Comparison of ENCODE assay signal across 10 cellular contexts in genomic region chr12:16606117-16606200, GRCh38. TPM values are rescaled to one million over a fixed set of nuclear protein-coding genes. Genes with fewer than 3 reads are reported as not detected.
A peak's percentile ranks its signal among the peaks of the same experiment; 100 is the strongest.
DNase-seq lines count a peak whose midpoint lies in the region; ATAC-seq, FAIRE-seq and TF ChIP-seq lines count a peak whose summit lies in the region.
"Had no signal": no experiment of that assay in that cellular context is flagged by ENCODE, and none has a peak within 500 bp of the region (broad histone marks: within the 10 kb centered on the region; RNA-seq: fewer than 3 reads in every experiment).

TSS of gene LMO3 (minus strand) at chr12:16606162. CDS start at chr12:16600860, 5,302 bp downstream.

- intact Hi-C loops in GM12878 (cut with micrococcal nuclease; ENCODE audit: unreplicated experiment), result no loop called here

- H3K79me2 ChIP-seq in GM12878 (ENCODE audit: control insufficient read depth, insufficient read depth, low read length), result no peaks in the 10 kb centered on the region

- no TSS peak for BruUV-seq in GM12878 (replicated peaks; lab: Mats Ljungman, UMichigan)

- peaks cover 4% of the 10 kb centered on the region; the same call in 1 of the 2 replicates for H3K4me1 ChIP-seq in GM12878 (ENCODE audit: control insufficient read depth, insufficient read depth, low read length)
- peaks cover 46% of the 10 kb centered on the region for H3K4me1 ChIP-seq in skeletal muscle satellite cell (ENCODE audit: control insufficient read depth, insufficient read depth, low read length)

- peak within 1 kb of the TSS; percentile 44 for H3K4me3 ChIP-seq in H7 (ENCODE audit: insufficient read depth, low read depth, low read length)
- peak within 1 kb of the TSS; percentile 34; the same call in 1 of the 2 replicates for H3K4me3 ChIP-seq in GM12878
- H3K4me3 ChIP-seq in kidney epithelial cell (ENCODE audit: low read depth, low read length), result peak within 1 kb of the TSS; percentile 22
- H3K4me3 ChIP-seq in skeletal muscle satellite cell (ENCODE audit: low read length), result peak within 1 kb of the TSS; percentile 85

- SMC1A ChIA-PET in GM12878 (lab: Charles Lee; ENCODE audit: uncharacterized antibody, unreplicated experiment), result interaction anchor here (0.7 to 10.4 kb wide), 14 partner anchors 6 to 247 kb away, joined by 3 to 121 read pairs (median 4); no protein-coding TSS in a partner anchor

- FAIRE-seq in GM12878 (lab: Jason Lieb, UNC) (no peak), GM12891 (lab: Jason Lieb, UNC) (no peak)
- FAIRE-seq: G401.6 had no signal

- no peak within 1 kb of the TSS for H3K27ac ChIP-seq in GM12878 (ENCODE audit: control insufficient read depth, insufficient read depth)

- no peaks in the 10 kb centered on the region for H4K20me1 ChIP-seq in GM12878 (ENCODE audit: control insufficient read depth, insufficient read depth)

- no peak for TF ChIP-seq RAD21 in GM12878 (IDR thresholded peaks at IDR 0.05; ENCODE audit: insufficient read depth, low read depth, low read length)

- RAD21 ChIA-PET in GM12878 (lab: Charles Lee; ENCODE audit: unreplicated experiment), result interaction anchor here (0.9 to 2.6 kb wide), 10 partner anchors 10 to 82 kb away, joined by 3 to 16 read pairs (median 4); no protein-coding TSS in a partner anchor

- POLR2A ChIA-PET in GM12878 (lab: Charles Lee), result interaction anchor here (0.6 to 1.6 kb wide), 5 partner anchors 9 to 227 kb away, joined by 3 to 4 read pairs (median 3); no protein-coding TSS in a partner anchor

- TF ChIP-seq CTCF in GM12878 (IDR thresholded peaks at IDR 0.05 in 2 of 3, conservative IDR thresholded peaks at IDR 0.05 in 1 of 3; ENCODE audit: control insufficient read depth in 2 of 3, extremely low read depth in 1 of 3, insufficient read depth in 1 of 3, low read depth in 3 of 3, low read length in 3 of 3) (no peak), kidney epithelial cell (IDR thresholded peaks at IDR 0.05; ENCODE audit: insufficient read depth, low read length, poor library complexity, severe bottlenecking) (no peak)

- H3K27me3 ChIP-seq in H7 (ENCODE audit: control insufficient read depth, insufficient read depth, low read length) (peaks cover 45% of the 10 kb centered on the region), GM12878 (replicated peaks in 1 of 2; ENCODE audit: control insufficient read depth in 2 of 2, insufficient read depth in 2 of 2, low read length in 1 of 2) (peaks cover 0 to 2% of the 10 kb centered on the region in 2 experiments; a peak in 2 of 4 replicates), kidney epithelial cell (ENCODE audit: control insufficient read depth, insufficient read depth, low read length) (peaks cover 63% of the 10 kb centered on the region), skeletal muscle satellite cell (ENCODE audit: control insufficient read depth, insufficient read depth, low read length) (no peaks in the 10 kb centered on the region)

- CTCF ChIA-PET in GM12878 (lab: Yijun Ruan, JAX), result interaction anchor here (0.6 to 1.6 kb wide), 5 partner anchors 10 to 223 kb away, joined by 3 to 5 read pairs (median 3); no protein-coding TSS in a partner anchor

- no peaks in the 10 kb centered on the region for H3K36me3 ChIP-seq in H7 (replicated peaks; ENCODE audit: control insufficient read depth, insufficient read depth, low read length)
- H3K36me3 ChIP-seq in GM12878 (ENCODE audit: control insufficient read depth in 2 of 2, insufficient read depth in 2 of 2, low read length in 1 of 2), result no peaks in the 10 kb centered on the region
- no peaks in the 10 kb centered on the region for H3K36me3 ChIP-seq in kidney epithelial cell (ENCODE audit: control insufficient read depth, insufficient read depth, low read length)
- no peaks in the 10 kb centered on the region for H3K36me3 ChIP-seq in skeletal muscle satellite cell (ENCODE audit: insufficient read depth, low read length)

- ATAC-seq in GM12878 (no peak), HG03097 (IDR thresholded peaks at IDR 0.05; ENCODE audit: low FRiP score, unreplicated experiment) (no peak)

- no peak for DNase-seq in H7
- no peak for DNase-seq in GM12878 (ENCODE audit: low read depth, low spot score)
- no peak for DNase-seq in kidney epithelial cell (ENCODE audit: low read depth)
- no peak for DNase-seq in stimulated activated CD4-positive, alpha-beta T cell treated with anti-CD3 and anti-CD28 coated beads, Interleukin-4, amount 100 ng/mL, for 24 hours
- no peak for DNase-seq in NOMO-1 (lab: John Stamatoyannopoulos, UW; ENCODE audit: unreplicated experiment in 2 of 2)
- DNase-seq in GM12891 (ENCODE audit: insufficient read length, low spot score), result no peak
- DNase-seq: GOT3 had no signal

- no peak for TF ChIP-seq POLR2A in GM12878 (IDR thresholded peaks at IDR 0.05; ENCODE audit: low read depth, low read length)
- TF ChIP-seq POLR2A in GM12891 (IDR thresholded peaks at IDR 0.05; ENCODE audit: low read depth, low read length), result no peak

- no peak for TF ChIP-seq EP300 in GM12878 (IDR thresholded peaks at IDR 0.05; ENCODE audit: borderline replicate concordance in 1 of 2, control insufficient read depth in 1 of 2, low read depth in 2 of 2, low read length in 2 of 2)

- in situ Hi-C loops in GM12878 (cut with MboI), result no loop called here

- H2AFZ ChIP-seq in GM12878 (ENCODE audit: control insufficient read depth, low read depth, low read length), result peak within 1 kb of the TSS; percentile 42

- peak within 1 kb of the TSS; percentile 50 for H3K4me2 ChIP-seq in GM12878 (ENCODE audit: control insufficient read depth, insufficient read depth)
- H3K4me2 ChIP-seq in skeletal muscle satellite cell (ENCODE audit: low read length), result peak within 1 kb of the TSS; percentile 88

- no peak within 1 kb of the TSS for H3K9ac ChIP-seq in GM12878 (ENCODE audit: control insufficient read depth, insufficient read depth, low read length)
- peak within 1 kb of the TSS; percentile 85 for H3K9ac ChIP-seq in skeletal muscle satellite cell (ENCODE audit: low read depth, low read length)

- WGBS in GM12878 (ENCODE audit: insufficient coverage, insufficient replicate concordance, low lambda C conversion rate, missing lambda C conversion rate), result 0% methylated on average over 2 of the region's 2 CpGs

- no peaks in the 10 kb centered on the region for H3K9me3 ChIP-seq in GM12878 (replicated peaks; ENCODE audit: control insufficient read depth, insufficient read depth, low read length)
- H3K9me3 ChIP-seq in skeletal muscle satellite cell (replicated peaks; ENCODE audit: low read length), result no peaks in the 10 kb centered on the region

TF ChIP-seq in GM12878, 131 proteins besides CTCF, POLR2A, EP300 and RAD21 (continues in another document):
- TF ChIP-seq RELB (IDR thresholded peaks at IDR 0.05; ENCODE audit: low read depth), result no peak

TF ChIP-seq in GM12891, 5 proteins besides CTCF, POLR2A, EP300 and RAD21:
- no peak for TF ChIP-seq PAX5 (IDR thresholded peaks at IDR 0.05; ENCODE audit: insufficient read depth, low read length, severe bottlenecking)
- TF ChIP-seq POU2F2 (IDR thresholded peaks at IDR 0.05; ENCODE audit: low read depth, low read length), result no peak
- no peak for TF ChIP-seq TAF1 (IDR thresholded peaks at IDR 0.05; ENCODE audit: low read depth, low read length)
- TF ChIP-seq POLR2AphosphoS5 (IDR thresholded peaks at IDR 0.05; ENCODE audit: low read depth, low read length), result no peak
- TF ChIP-seq SPI1 (IDR thresholded peaks at IDR 0.05; ENCODE audit: low read depth, low read length), result no peak
TF ChIP-seq in GM12891: peak in this region for 0.

RNA-seq across cellular contexts. Expression of gene LMO3, which starts in this region (rescaled TPM):
- 10.9 and 12.9 TPM in 2 replicates for total RNA-seq in H7 (2014; rRNA removed; shearing (Covaris generic))
- total RNA-seq in GM12878 (2013; cell fraction: nucleolus; rRNA removed), result 5.5 and 5.7 TPM in 2 replicates
- 1.4 and 1.8 TPM in 2 replicates for total RNA-seq in GM12878 (2014; rRNA removed)
- 2.1 and 2.6 TPM in 2 replicates for total RNA-seq in GM12878 (2014; rRNA removed; fragmentation: Illumina TruSeq; extraction: Trizol)
- total RNA-seq in GM12878 (2021), result 1.6 and 2.0 TPM in 2 replicates
- polyA plus RNA-seq in GM12878 (2011; ENCODE audit: low read depth), result 0.31 TPM
- polyA plus RNA-seq in GM12878 (2011; rRNA removed), result 13.5 and 18.5 TPM in 2 replicates
- polyA plus RNA-seq in GM12878 (2011; cell fraction: cytosol; rRNA removed), result 6.7 and 11.1 TPM in 2 replicates
- polyA plus RNA-seq in GM12878 (2011; cell fraction: nucleus; rRNA removed), result 11.7 and 16.3 TPM in 2 replicates
- 0.96 and 1.7 TPM in 2 replicates for polyA plus RNA-seq in GM12878 (2012)
- polyA plus RNA-seq in GM12878 (2014; fragmentation: Illumina TruSeq; extraction: Trizol), result 2.4 and 3.9 TPM in 2 replicates
- 1 to 10 TPM; 1.8 to 2.0 TPM for polyA plus RNA-seq in GM12878 (2014; fragmentation: Nextera tagmentation; extraction: Ambion mirVana)
- 1.5 and 2.9 TPM in 2 replicates for polyA plus RNA-seq in GM12878 (2014; rRNA removed)
- 1 to 10 TPM; 1.6 to 1.7 TPM for polyA plus RNA-seq in GM12878 (2016; fragmentation: Nextera tagmentation; extraction: Ambion mirVana)
- 19.8 and 29.1 TPM in 2 replicates for polyA minus RNA-seq in GM12878 (2011; rRNA and poly(A)+ RNA removed)
- polyA minus RNA-seq in GM12878 (2011; cell fraction: cytosol; rRNA and poly(A)+ RNA removed), result 4.4 and 8.0 TPM in 2 replicates
- 26.6 and 32.1 TPM in 2 replicates for polyA minus RNA-seq in GM12878 (2011; cell fraction: nucleus; rRNA and poly(A)+ RNA removed)
- not detected in 2 replicates for total RNA-seq in kidney epithelial cell
- 0.22 and 0.76 TPM in 2 replicates for total RNA-seq in skeletal muscle satellite cell (2012; rRNA removed)
- polyA plus RNA-seq in GM12891 (2012; ENCODE audit: low read depth, missing spikeins), result 0.23 TPM

Comparison
In these comparisons a context has a peak if more than half of its experiments do, and no peak if none do; other contexts are left out.
1. H3K4me3 ChIP-seq: peak in every context shown above with its lines; median percentile 85 in skeletal muscle satellite cell; 44 in H7; 34 in GM12878; 22 in kidney epithelial cell.